Comparison of ENCODE assay signal across 1 cellular context in the genomic region with DNA sequence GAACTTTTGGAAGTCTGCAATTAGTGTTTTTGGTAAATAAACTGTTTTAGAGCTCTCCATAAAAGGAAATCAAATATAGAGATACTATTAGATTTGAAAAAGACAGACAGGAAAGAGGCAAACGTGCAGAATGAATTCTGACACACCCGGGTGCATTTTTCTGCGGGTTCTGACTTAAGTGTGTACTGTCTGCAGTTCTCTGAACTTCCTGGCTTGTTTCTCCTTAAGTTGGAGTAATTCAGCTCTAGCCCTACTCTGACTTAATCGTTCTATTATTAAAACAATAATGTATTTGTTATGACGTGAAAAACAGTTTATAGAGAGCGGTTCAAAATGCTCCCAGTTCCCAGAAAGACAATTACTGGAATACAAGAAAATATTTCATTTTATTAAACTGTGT.
TF ChIP-seq lines count a peak whose summit lies in the region.

No MANE protein-coding gene starts in this region.

TF ChIP-seq in SK-N-SH treated with all-trans-retinoic acid at 6 μM for 48 hours, 23 proteins besides CTCF, POLR2A, EP300 and RAD21 (continued from another document):
- TF ChIP-seq, protein P1, sequence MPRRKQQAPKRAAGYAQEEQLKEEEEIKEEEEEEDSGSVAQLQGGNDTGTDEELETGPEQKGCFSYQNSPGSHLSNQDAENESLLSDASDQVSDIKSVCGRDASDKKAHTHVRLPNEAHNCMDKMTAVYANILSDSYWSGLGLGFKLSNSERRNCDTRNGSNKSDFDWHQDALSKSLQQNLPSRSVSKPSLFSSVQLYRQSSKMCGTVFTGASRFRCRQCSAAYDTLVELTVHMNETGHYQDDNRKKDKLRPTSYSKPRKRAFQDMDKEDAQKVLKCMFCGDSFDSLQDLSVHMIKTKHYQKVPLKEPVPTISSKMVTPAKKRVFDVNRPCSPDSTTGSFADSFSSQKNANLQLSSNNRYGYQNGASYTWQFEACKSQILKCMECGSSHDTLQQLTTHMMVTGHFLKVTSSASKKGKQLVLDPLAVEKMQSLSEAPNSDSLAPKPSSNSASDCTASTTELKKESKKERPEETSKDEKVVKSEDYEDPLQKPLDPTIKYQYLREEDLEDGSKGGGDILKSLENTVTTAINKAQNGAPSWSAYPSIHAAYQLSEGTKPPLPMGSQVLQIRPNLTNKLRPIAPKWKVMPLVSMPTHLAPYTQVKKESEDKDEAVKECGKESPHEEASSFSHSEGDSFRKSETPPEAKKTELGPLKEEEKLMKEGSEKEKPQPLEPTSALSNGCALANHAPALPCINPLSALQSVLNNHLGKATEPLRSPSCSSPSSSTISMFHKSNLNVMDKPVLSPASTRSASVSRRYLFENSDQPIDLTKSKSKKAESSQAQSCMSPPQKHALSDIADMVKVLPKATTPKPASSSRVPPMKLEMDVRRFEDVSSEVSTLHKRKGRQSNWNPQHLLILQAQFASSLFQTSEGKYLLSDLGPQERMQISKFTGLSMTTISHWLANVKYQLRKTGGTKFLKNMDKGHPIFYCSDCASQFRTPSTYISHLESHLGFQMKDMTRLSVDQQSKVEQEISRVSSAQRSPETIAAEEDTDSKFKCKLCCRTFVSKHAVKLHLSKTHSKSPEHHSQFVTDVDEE (CRISPR knock-in tag; IDR thresholded peaks at IDR 0.05): no peak
- no peak for TF ChIP-seq TCF4 (CRISPR knock-in tag; IDR thresholded peaks at IDR 0.05; ENCODE audit: borderline replicate concordance)
